In genomic region chr3:177860236-177860635, GRCh38 we compare ENCODE assay signal across 19 cellular contexts.
"Had no signal": no experiment of that assay in that cellular context is flagged by ENCODE, and none has a peak within 500 bp of the region (broad histone marks: within the 10 kb centered on the region; RNA-seq: fewer than 3 reads in every experiment).

No MANE protein-coding gene starts in this region.

- H3K4me3 Mint-ChIP-seq: dendritic cell treated with granulocyte-macrophage colony-stimulating factor and Interleukin-4, amounts not matched to agents 40 ng/mL and 50 ng/mL, for 4 days; nephron; stimulated activated naive B cell treated with anti-CD40 and anti-IgM and Interleukin-4, amounts not matched to agents 10 μg/mL and 1 μg/mL and 100 μg/mL, for 72 hours; stimulated activated naive CD8-positive, alpha-beta T cell treated with anti-CD3 and anti-CD28 coated beads, Interleukin-15, amount 100 ng/mL, for 72 hours had no signal

- H3K9me3 ChIP-seq: neutrophil, testis had no signal

- H3K27ac Mint-ChIP-seq: dendritic cell treated with granulocyte-macrophage colony-stimulating factor and Interleukin-4, amounts not matched to agents 40 ng/mL and 50 ng/mL, for 4 days; naive B cell; nephron; stimulated activated naive B cell treated with anti-CD40 and anti-IgM and Interleukin-4, amounts not matched to agents 10 μg/mL and 1 μg/mL and 100 μg/mL, for 72 hours; stimulated activated naive CD8-positive, alpha-beta T cell treated with anti-CD3 and anti-CD28 coated beads, Interleukin-15, amount 100 ng/mL, for 72 hours had no signal

- H3K27me3 ChIP-seq: esophagus squamous epithelium, gastroesophageal sphincter, neutrophil, testis, tibial nerve, upper lobe of right lung had no signal

- H3K36me3 ChIP-seq: esophagus squamous epithelium, gastroesophageal sphincter, neutrophil, tibial nerve, upper lobe of right lung had no signal

- H3K4me1 ChIP-seq: esophagus squamous epithelium, testis, tibial nerve, upper lobe of right lung had no signal

- DNase-seq: esophagus squamous epithelium; foreskin fibroblast; glutamatergic neuron; left colon; mesendoderm; naive B cell; stimulated activated CD4-positive, alpha-beta T cell treated with anti-CD3 and anti-CD28 coated beads, Interleukin-2, amount 100 ng/mL, for 24 hours; stimulated activated CD4-positive, alpha-beta T cell treated with anti-CD3 and anti-CD28 coated beads, Interleukin-4, amount 100 ng/mL, for 4 hours; stimulated activated naive B cell treated with anti-CD40 and anti-IgM and Interleukin-4, amounts not matched to agents 10 μg/mL and 1 μg/mL and 100 μg/mL, for 72 hours; stimulated activated naive CD8-positive, alpha-beta T cell treated with anti-CD3 and anti-CD28 coated beads, Interleukin-15, amount 100 ng/mL, for 72 hours; testis; upper lobe of right lung had no signal

- H3K27me3 Mint-ChIP-seq: stimulated activated naive CD8-positive, alpha-beta T cell treated with anti-CD3 and anti-CD28 coated beads, Interleukin-15, amount 100 ng/mL, for 72 hours had no signal

- ATAC-seq: gastroesophageal sphincter; left colon; sciatic nerve; stimulated activated naive B cell treated with anti-CD40 and anti-IgM and Interleukin-4, amounts not matched to agents 10 μg/mL and 1 μg/mL and 100 μg/mL, for 72 hours; stimulated activated naive CD8-positive, alpha-beta T cell treated with anti-CD3 and anti-CD28 coated beads, Interleukin-15, amount 100 ng/mL, for 72 hours; upper lobe of right lung had no signal

- H3K27ac ChIP-seq: esophagus squamous epithelium, gastroesophageal sphincter, neutrophil, skin epidermis, testis, tibial nerve, upper lobe of right lung had no signal

- H3K4me3 ChIP-seq: esophagus squamous epithelium, gastroesophageal sphincter, skin epidermis, testis, tibial nerve, upper lobe of right lung had no signal

- H3K4me1 Mint-ChIP-seq: naive B cell; nephron; stimulated activated naive B cell treated with anti-CD40 and anti-IgM and Interleukin-4, amounts not matched to agents 10 μg/mL and 1 μg/mL and 100 μg/mL, for 72 hours; stimulated activated naive CD8-positive, alpha-beta T cell treated with anti-CD3 and anti-CD28 coated beads, Interleukin-15, amount 100 ng/mL, for 72 hours had no signal
